In genomic region chr12:80187660-80188090, GRCh38 we compare ENCODE assay signal across 8 cellular contexts.
DNase-seq lines count a peak whose midpoint lies in the region; ATAC-seq and TF ChIP-seq lines count a peak whose summit lies in the region.

No MANE protein-coding gene starts in this region.

- H3K27ac Mint-ChIP-seq in T-helper 2 cell treated with Interferon-gamma antibody and Interleukin-4, amounts not matched to agents 5 μg/mL and 100 μg/mL, for 36 hours = peak overlapping the region; percentile 17
- H3K27ac Mint-ChIP-seq in stimulated activated memory B cell treated with anti-CD40 and anti-IgM and Interleukin-4, amounts not matched to agents 10 μg/mL and 1 μg/mL and 100 μg/mL, for 72 hours = no peak overlapping the region

- H3K4me3 ChIP-seq in cardiac muscle cell = no peak overlapping the region
- H3K4me3 ChIP-seq in upper lobe of right lung = no peak overlapping the region

- H3K4me1 ChIP-seq in cardiac muscle cell (ENCODE audit: low read depth) (peaks cover 41% of the 10 kb centered on the region), upper lobe of right lung (peaks cover 8% of the 10 kb centered on the region)

- H3K4me3 Mint-ChIP-seq in T-helper 2 cell treated with Interferon-gamma antibody and Interleukin-4, amounts not matched to agents 5 μg/mL and 100 μg/mL, for 36 hours = no peak overlapping the region
- H3K4me3 Mint-ChIP-seq in stimulated activated memory B cell treated with anti-CD40 and anti-IgM and Interleukin-4, amounts not matched to agents 10 μg/mL and 1 μg/mL and 100 μg/mL, for 72 hours = no peak overlapping the region

- TF ChIP-seq CTCF in cardiac muscle cell (IDR thresholded peaks at IDR 0.05; ENCODE audit: low read depth, low read length) = no peak
- no peak for TF ChIP-seq CTCF in upper lobe of right lung (IDR thresholded peaks at IDR 0.05)

- no peaks in the 10 kb centered on the region for H3K36me3 ChIP-seq in cardiac muscle cell
- no peaks in the 10 kb centered on the region for H3K36me3 ChIP-seq in upper lobe of right lung

- H3K27me3 Mint-ChIP-seq in T-helper 2 cell treated with Interferon-gamma antibody and Interleukin-4, amounts not matched to agents 5 μg/mL and 100 μg/mL, for 36 hours (ENCODE audit: low read depth) = peaks cover 5% of the 10 kb centered on the region
- no peaks in the 10 kb centered on the region for H3K27me3 Mint-ChIP-seq in stimulated activated memory B cell treated with anti-CD40 and anti-IgM and Interleukin-4, amounts not matched to agents 10 μg/mL and 1 μg/mL and 100 μg/mL, for 72 hours

- H3K27ac ChIP-seq in cardiac muscle cell (peak overlapping the region; percentile 88), upper lobe of right lung (peak overlapping the region; percentile 70)

- intact Hi-C loops in upper lobe of right lung (cut with DNase I) = no loop called here

- H3K9me3 ChIP-seq in cardiac muscle cell (ENCODE audit: low read depth) = no peaks in the 10 kb centered on the region
- no peaks in the 10 kb centered on the region for H3K9me3 ChIP-seq in upper lobe of right lung

- H3K36me3 Mint-ChIP-seq in T-helper 2 cell treated with Interferon-gamma antibody and Interleukin-4, amounts not matched to agents 5 μg/mL and 100 μg/mL, for 36 hours (ENCODE audit: low read depth) = no peaks in the 10 kb centered on the region
- no peaks in the 10 kb centered on the region for H3K36me3 Mint-ChIP-seq in stimulated activated memory B cell treated with anti-CD40 and anti-IgM and Interleukin-4, amounts not matched to agents 10 μg/mL and 1 μg/mL and 100 μg/mL, for 72 hours

- peak in 2 of 3 experiments; percentile 43 to 81 for DNase-seq in NCI-H1417 (lab: John Stamatoyannopoulos, UW)
- no peak for DNase-seq in NCI-H1417 treated with DMSO at 0.1 percent for 48 hours (lab: John Stamatoyannopoulos, UW)
- peak; percentile 29 for DNase-seq in HK-2 (ENCODE audit: unreplicated experiment)
- DNase-seq in T-helper 2 cell treated with Interferon-gamma antibody and Interleukin-4, amounts not matched to agents 5 μg/mL and 100 μg/mL, for 36 hours (ENCODE audit: low spot score) = peak; percentile 27
- peak; percentile 59 to 78 for DNase-seq in cardiac muscle cell (ENCODE audit: low read depth in 1 of 2, low spot score in 1 of 2)
- no peak for DNase-seq in upper lobe of right lung
- DNase-seq in stimulated activated CD4-positive, alpha-beta T cell treated with anti-CD3 and anti-CD28 coated beads, Interleukin-4, amount 100 ng/mL, for 1 hour = no peak

- peaks cover 8% of the 10 kb centered on the region for H3K4me1 Mint-ChIP-seq in T-helper 2 cell treated with Interferon-gamma antibody and Interleukin-4, amounts not matched to agents 5 μg/mL and 100 μg/mL, for 36 hours (ENCODE audit: low read depth)
- H3K4me1 Mint-ChIP-seq in stimulated activated memory B cell treated with anti-CD40 and anti-IgM and Interleukin-4, amounts not matched to agents 10 μg/mL and 1 μg/mL and 100 μg/mL, for 72 hours = no peaks in the 10 kb centered on the region

- H3K27me3 ChIP-seq in cardiac muscle cell (no peaks in the 10 kb centered on the region), upper lobe of right lung (no peaks in the 10 kb centered on the region)

- no peaks in the 10 kb centered on the region for H3K9me3 Mint-ChIP-seq in T-helper 2 cell treated with Interferon-gamma antibody and Interleukin-4, amounts not matched to agents 5 μg/mL and 100 μg/mL, for 36 hours
- no peaks in the 10 kb centered on the region for H3K9me3 Mint-ChIP-seq in stimulated activated memory B cell treated with anti-CD40 and anti-IgM and Interleukin-4, amounts not matched to agents 10 μg/mL and 1 μg/mL and 100 μg/mL, for 72 hours

- ATAC-seq in upper lobe of right lung = no peak
- no peak for ATAC-seq in stimulated activated memory B cell treated with anti-CD40 and anti-IgM and Interleukin-4, amounts not matched to agents 10 μg/mL and 1 μg/mL and 100 μg/mL, for 72 hours

Comparison
In these comparisons a context has a peak if more than half of its experiments do, and no peak if none do; other contexts are left out.
1. DNase-seq: peak in NCI-H1417 (2 of 3), HK-2 (single experiment), T-helper 2 cell treated with Interferon-gamma antibody and Interleukin-4, amounts not matched to agents 5 μg/mL and 100 μg/mL, for 36 hours (single experiment) and cardiac muscle cell (2 of 2); none in NCI-H1417 treated with DMSO at 0.1 percent for 48 hours (single experiment), upper lobe of right lung (single experiment) and stimulated activated CD4-positive, alpha-beta T cell treated with anti-CD3 and anti-CD28 coated beads, Interleukin-4, amount 100 ng/mL, for 1 hour (single experiment).